ENCODE assay signal across 1 cellular context in the genomic region with DNA sequence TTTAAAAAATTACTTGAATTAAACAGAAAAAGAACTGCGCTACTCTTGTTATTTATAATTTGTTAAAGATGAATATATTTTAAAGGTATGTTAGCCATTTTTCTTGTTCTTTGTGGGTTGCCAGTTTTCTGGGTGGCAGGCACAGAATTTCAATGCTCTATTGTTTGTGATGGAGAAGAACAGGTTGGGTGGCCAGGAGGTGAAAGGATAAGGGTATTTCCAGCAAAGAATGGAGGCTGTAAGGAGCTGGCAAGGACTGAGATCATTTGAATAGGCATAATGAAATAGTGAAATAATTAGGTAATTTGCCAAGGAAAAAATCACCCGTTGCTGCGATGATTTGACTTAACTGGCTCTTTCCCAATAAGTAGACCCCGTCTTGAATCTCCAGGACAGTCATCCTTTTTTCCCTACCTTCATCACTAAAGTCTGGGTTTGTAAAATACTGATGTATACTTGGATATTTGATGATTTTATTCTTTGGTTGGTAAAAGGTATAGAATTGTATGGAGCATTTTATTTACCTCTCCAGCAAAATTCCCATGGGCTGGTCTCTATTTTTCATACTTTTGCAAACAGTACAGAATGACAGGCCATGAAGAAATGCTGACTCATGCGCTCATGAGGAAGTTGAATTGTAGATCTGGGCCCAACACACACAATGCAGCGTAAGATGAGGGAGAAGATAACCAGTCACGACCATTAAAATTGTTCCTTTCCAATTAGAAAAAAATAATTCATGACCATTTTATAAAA.
A peak's percentile ranks its signal among the peaks of the same experiment; 100 is the strongest.
TF ChIP-seq lines count a peak whose summit lies in the region.

No MANE protein-coding gene starts in this region.

TF ChIP-seq in GM12878, 131 proteins besides CTCF, POLR2A, EP300 and RAD21:
- TF ChIP-seq CHD4 (IDR thresholded peaks at IDR 0.05), result no peak
- no peak for TF ChIP-seq KAT2A (conservative IDR thresholded peaks at IDR 0.05; ENCODE audit: control insufficient read depth, low read depth, low read length)
- no peak for TF ChIP-seq EGR1 (IDR thresholded peaks at IDR 0.05; ENCODE audit: borderline replicate concordance in 1 of 2, low read depth in 2 of 2, low read length in 2 of 2)
- TF ChIP-seq ESRRA (IDR thresholded peaks at IDR 0.05; ENCODE audit: low read length), result no peak
- no peak for TF ChIP-seq TBL1XR1 (IDR thresholded peaks at IDR 0.05; ENCODE audit: low read depth, low read length)
- TF ChIP-seq MEF2A (IDR thresholded peaks at IDR 0.05; ENCODE audit: insufficient read depth, low read depth, low read length), result no peak
- peak; percentile 47; the same call in 1 of the 2 replicates for TF ChIP-seq BACH1 (IDR thresholded peaks at IDR 0.05; ENCODE audit: borderline replicate concordance)
- TF ChIP-seq, protein P1, sequence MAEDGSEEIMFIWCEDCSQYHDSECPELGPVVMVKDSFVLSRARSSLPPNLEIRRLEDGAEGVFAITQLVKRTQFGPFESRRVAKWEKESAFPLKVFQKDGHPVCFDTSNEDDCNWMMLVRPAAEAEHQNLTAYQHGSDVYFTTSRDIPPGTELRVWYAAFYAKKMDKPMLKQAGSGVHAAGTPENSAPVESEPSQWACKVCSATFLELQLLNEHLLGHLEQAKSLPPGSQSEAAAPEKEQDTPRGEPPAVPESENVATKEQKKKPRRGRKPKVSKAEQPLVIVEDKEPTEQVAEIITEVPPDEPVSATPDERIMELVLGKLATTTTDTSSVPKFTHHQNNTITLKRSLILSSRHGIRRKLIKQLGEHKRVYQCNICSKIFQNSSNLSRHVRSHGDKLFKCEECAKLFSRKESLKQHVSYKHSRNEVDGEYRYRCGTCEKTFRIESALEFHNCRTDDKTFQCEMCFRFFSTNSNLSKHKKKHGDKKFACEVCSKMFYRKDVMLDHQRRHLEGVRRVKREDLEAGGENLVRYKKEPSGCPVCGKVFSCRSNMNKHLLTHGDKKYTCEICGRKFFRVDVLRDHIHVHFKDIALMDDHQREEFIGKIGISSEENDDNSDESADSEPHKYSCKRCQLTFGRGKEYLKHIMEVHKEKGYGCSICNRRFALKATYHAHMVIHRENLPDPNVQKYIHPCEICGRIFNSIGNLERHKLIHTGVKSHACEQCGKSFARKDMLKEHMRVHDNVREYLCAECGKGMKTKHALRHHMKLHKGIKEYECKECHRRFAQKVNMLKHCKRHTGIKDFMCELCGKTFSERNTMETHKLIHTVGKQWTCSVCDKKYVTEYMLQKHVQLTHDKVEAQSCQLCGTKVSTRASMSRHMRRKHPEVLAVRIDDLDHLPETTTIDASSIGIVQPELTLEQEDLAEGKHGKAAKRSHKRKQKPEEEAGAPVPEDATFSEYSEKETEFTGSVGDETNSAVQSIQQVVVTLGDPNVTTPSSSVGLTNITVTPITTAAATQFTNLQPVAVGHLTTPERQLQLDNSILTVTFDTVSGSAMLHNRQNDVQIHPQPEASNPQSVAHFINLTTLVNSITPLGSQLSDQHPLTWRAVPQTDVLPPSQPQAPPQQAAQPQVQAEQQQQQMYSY (CRISPR knock-in tag; IDR thresholded peaks at IDR 0.05), result no peak
